Comparison of ENCODE assay signal across 1 cellular context in genomic region chr4:161256716-161257115, GRCh38.
TF ChIP-seq lines count a peak whose summit lies in the region.

No MANE protein-coding gene starts in this region.

TF ChIP-seq in GM23338, 12 proteins besides CTCF, POLR2A, EP300 and RAD21 (continued from another document):
- TF ChIP-seq ZNF462 (CRISPR knock-in tag; IDR thresholded peaks at IDR 0.05) (no peak), ZNF114 (CRISPR knock-in tag; IDR thresholded peaks at IDR 0.05) (no peak), POLR2AphosphoS5 (IDR thresholded peaks at IDR 0.05; ENCODE audit: low read depth) (no peak)
